ENCODE assay signal across 1 cellular context in genomic region chr1:207052736-207053545, GRCh38.
TF ChIP-seq lines count a peak whose summit lies in the region.

TSS of gene PFKFB2 (plus strand) at chr1:207053275. CDS start at chr1:207054718, 1,443 bp downstream.

TF ChIP-seq in HEK293, 187 proteins besides CTCF, POLR2A, EP300 and RAD21 (continued from another document):
- TF ChIP-seq, protein P1, sequence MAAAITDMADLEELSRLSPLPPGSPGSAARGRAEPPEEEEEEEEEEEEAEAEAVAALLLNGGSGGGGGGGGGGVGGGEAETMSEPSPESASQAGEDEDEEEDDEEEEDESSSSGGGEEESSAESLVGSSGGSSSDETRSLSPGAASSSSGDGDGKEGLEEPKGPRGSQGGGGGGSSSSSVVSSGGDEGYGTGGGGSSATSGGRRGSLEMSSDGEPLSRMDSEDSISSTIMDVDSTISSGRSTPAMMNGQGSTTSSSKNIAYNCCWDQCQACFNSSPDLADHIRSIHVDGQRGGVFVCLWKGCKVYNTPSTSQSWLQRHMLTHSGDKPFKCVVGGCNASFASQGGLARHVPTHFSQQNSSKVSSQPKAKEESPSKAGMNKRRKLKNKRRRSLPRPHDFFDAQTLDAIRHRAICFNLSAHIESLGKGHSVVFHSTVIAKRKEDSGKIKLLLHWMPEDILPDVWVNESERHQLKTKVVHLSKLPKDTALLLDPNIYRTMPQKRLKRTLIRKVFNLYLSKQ (tag by site-specific recombination; IDR thresholded peaks at IDR 0.05; ENCODE audit: borderline replicate concordance), result no peak
- TF ChIP-seq, protein P2, sequence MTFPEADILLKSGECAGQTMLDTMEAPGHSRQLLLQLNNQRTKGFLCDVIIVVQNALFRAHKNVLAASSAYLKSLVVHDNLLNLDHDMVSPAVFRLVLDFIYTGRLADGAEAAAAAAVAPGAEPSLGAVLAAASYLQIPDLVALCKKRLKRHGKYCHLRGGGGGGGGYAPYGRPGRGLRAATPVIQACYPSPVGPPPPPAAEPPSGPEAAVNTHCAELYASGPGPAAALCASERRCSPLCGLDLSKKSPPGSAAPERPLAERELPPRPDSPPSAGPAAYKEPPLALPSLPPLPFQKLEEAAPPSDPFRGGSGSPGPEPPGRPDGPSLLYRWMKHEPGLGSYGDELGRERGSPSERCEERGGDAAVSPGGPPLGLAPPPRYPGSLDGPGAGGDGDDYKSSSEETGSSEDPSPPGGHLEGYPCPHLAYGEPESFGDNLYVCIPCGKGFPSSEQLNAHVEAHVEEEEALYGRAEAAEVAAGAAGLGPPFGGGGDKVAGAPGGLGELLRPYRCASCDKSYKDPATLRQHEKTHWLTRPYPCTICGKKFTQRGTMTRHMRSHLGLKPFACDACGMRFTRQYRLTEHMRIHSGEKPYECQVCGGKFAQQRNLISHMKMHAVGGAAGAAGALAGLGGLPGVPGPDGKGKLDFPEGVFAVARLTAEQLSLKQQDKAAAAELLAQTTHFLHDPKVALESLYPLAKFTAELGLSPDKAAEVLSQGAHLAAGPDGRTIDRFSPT (tag by site-specific recombination; IDR thresholded peaks at IDR 0.05), result peak; percentile 76; the same call in 1 of the 2 replicates
- TF ChIP-seq GLIS2 (tag by site-specific recombination; IDR thresholded peaks at IDR 0.05) (peak; percentile 84), SP7 (tag by site-specific recombination; IDR thresholded peaks at IDR 0.05) (0 out of 2 replicates have a peak, but pooled peaks have one; percentile 16), SP3 (tag by site-specific recombination; IDR thresholded peaks at IDR 0.05) (peak; percentile 76), ZNF558 (tag by site-specific recombination; IDR thresholded peaks at IDR 0.05) (peak; percentile 24; the same call in 1 of the 2 replicates), ZNF623 (tag by site-specific recombination; IDR thresholded peaks at IDR 0.05) (0 out of 2 replicates have a peak, but pooled peaks have one; percentile 5), ZNF114 (tag by site-specific recombination; IDR thresholded peaks at IDR 0.05) (no peak), ZNF843 (tag by site-specific recombination; IDR thresholded peaks at IDR 0.05) (0 out of 2 replicates have a peak, but pooled peaks have one; percentile 20), ZEB2 (tag by site-specific recombination; IDR thresholded peaks at IDR 0.05) (peak; percentile 84; the same call in 1 of the 2 replicates), ZNF302 (tag by site-specific recombination; IDR thresholded peaks at IDR 0.05; ENCODE audit: low read depth) (no peak), ZFP37 (tag by site-specific recombination; IDR thresholded peaks at IDR 0.05) (peak; percentile 70; the same call in 1 of the 2 replicates), KLF9 (tag by site-specific recombination; IDR thresholded peaks at IDR 0.05; ENCODE audit: low read depth) (peak; percentile 85), ZNF501 (tag by site-specific recombination; IDR thresholded peaks at IDR 0.05) (0 out of 2 replicates have a peak, but pooled peaks have one; percentile 52), ZBTB8A (tag by site-specific recombination; IDR thresholded peaks at IDR 0.05) (peak; percentile 3; the same call in 1 of the 2 replicates), ZNF600 (tag by site-specific recombination; IDR thresholded peaks at IDR 0.05) (peak; percentile 77), SP2 (tag by site-specific recombination; IDR thresholded peaks at IDR 0.05) (peak; percentile 92), ZNF514 (tag by site-specific recombination; IDR thresholded peaks at IDR 0.05) (no peak), ZNF184 (tag by site-specific recombination; IDR thresholded peaks at IDR 0.05) (no peak), KLF8 (tag by site-specific recombination; IDR thresholded peaks at IDR 0.05) (peak; percentile 38; the same call in 1 of the 2 replicates), RBAK (tag by site-specific recombination; IDR thresholded peaks at IDR 0.05) (no peak), ZNF140 (tag by site-specific recombination; IDR thresholded peaks at IDR 0.05) (no peak), IKZF3 (tag by site-specific recombination; IDR thresholded peaks at IDR 0.05) (peak; percentile 96), ZBTB20 (tag by site-specific recombination; IDR thresholded peaks at IDR 0.05) (peak; percentile 88), PRDM10 (tag by site-specific recombination; IDR thresholded peaks at IDR 0.05) (peak; percentile 85), ATF2 (tag by site-specific recombination; IDR thresholded peaks at IDR 0.05; ENCODE audit: low read depth) (no peak), ZNF426 (tag by site-specific recombination; IDR thresholded peaks at IDR 0.05) (no peak), SCRT2 (tag by site-specific recombination; IDR thresholded peaks at IDR 0.05) (peak; percentile 61), TSHZ1 (tag by site-specific recombination; IDR thresholded peaks at IDR 0.05; ENCODE audit: borderline replicate concordance) (no peak), GFI1B (tag by site-specific recombination; IDR thresholded peaks at IDR 0.05) (no peak), ZBTB44 (tag by site-specific recombination; IDR thresholded peaks at IDR 0.05) (peak; percentile 22; the same call in 1 of the 2 replicates), MEIS1 (CRISPR knock-in tag; IDR thresholded peaks at IDR 0.05; ENCODE audit: borderline replicate concordance) (no peak), MZF1 (tag by site-specific recombination; IDR thresholded peaks at IDR 0.05; ENCODE audit: borderline replicate concordance) (no peak), ZBTB48 (tag by site-specific recombination; IDR thresholded peaks at IDR 0.05) (peak; percentile 65; the same call in 1 of the 2 replicates), KLF16 (tag by site-specific recombination; IDR thresholded peaks at IDR 0.05) (peak; percentile 73; the same call in 1 of the 2 replicates), ZNF362 (tag by site-specific recombination; IDR thresholded peaks at IDR 0.05) (peak; percentile 100), ZNF112 (tag by site-specific recombination; IDR thresholded peaks at IDR 0.05) (no peak)
- TF ChIP-seq, protein P3, sequence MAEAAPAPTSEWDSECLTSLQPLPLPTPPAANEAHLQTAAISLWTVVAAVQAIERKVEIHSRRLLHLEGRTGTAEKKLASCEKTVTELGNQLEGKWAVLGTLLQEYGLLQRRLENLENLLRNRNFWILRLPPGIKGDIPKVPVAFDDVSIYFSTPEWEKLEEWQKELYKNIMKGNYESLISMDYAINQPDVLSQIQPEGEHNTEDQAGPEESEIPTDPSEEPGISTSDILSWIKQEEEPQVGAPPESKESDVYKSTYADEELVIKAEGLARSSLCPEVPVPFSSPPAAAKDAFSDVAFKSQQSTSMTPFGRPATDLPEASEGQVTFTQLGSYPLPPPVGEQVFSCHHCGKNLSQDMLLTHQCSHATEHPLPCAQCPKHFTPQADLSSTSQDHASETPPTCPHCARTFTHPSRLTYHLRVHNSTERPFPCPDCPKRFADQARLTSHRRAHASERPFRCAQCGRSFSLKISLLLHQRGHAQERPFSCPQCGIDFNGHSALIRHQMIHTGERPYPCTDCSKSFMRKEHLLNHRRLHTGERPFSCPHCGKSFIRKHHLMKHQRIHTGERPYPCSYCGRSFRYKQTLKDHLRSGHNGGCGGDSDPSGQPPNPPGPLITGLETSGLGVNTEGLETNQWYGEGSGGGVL (tag by site-specific recombination; IDR thresholded peaks at IDR 0.05), result no peak; the same call in 1 of the 2 replicates
- TF ChIP-seq, protein P4, sequence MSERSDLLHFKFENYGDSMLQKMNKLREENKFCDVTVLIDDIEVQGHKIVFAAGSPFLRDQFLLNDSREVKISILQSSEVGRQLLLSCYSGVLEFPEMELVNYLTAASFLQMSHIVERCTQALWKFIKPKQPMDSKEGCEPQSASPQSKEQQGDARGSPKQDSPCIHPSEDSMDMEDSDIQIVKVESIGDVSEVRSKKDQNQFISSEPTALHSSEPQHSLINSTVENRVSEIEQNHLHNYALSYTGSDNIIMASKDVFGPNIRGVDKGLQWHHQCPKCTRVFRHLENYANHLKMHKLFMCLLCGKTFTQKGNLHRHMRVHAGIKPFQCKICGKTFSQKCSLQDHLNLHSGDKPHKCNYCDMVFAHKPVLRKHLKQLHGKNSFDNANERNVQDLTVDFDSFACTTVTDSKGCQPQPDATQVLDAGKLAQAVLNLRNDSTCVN (tag by site-specific recombination; optimal IDR thresholded peaks at IDR 0.05), result peak; percentile 57
